Comparison of ENCODE assay signal across 11 cellular contexts in the genomic region with DNA sequence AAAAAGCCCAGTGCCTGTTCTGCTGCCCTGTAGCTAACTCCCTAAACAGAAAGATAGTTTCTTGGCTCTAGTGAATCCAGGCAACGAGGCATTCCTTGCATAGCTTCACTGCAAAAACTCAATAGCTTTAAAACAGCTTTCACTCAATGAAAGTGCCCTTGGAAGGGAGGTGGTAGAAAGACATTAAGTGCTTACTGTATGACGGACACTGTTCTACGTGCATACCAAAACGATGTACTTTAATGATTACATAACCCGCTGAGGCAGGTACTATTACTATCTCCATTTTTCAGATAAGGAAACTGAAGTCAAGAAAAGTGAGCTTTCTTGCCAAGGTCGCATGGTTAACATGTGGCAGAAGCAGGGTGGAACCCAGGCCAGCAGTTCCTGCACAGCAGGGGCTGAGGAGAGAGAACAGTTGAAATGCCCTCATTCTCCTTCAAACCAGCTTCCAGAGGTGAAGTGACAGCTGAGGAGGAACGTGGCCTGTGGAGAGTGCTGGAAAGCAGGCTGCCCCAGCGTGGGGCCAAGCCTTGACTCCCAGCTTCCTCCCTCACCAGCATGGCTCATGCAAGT.
A peak's percentile ranks its signal among the peaks of the same experiment; 100 is the strongest.
DNase-seq lines count a peak whose midpoint lies in the region; ATAC-seq and TF ChIP-seq lines count a peak whose summit lies in the region.
"Had no signal": no experiment of that assay in that cellular context is flagged by ENCODE, and none has a peak within 500 bp of the region (broad histone marks: within the 10 kb centered on the region; RNA-seq: fewer than 3 reads in every experiment).

No MANE protein-coding gene starts in this region.

- H3K27me3 ChIP-seq in MG63 (no peaks in the 10 kb centered on the region), layer of hippocampus (ENCODE audit: control insufficient read depth, insufficient read depth, low read length) (no peaks in the 10 kb centered on the region), subcutaneous abdominal adipose tissue (ENCODE audit: control insufficient read depth in 5 of 5, insufficient read depth in 4 of 5, low read length in 5 of 5) (no peaks in the 10 kb centered on the region)

- H3K27ac ChIP-seq in layer of hippocampus (ENCODE audit: low read depth, low read length) (peak overlapping the region; percentile 65), subcutaneous abdominal adipose tissue (ENCODE audit: low read depth, low read length) (peak overlapping the region; percentile 84)

- H3K36me3 ChIP-seq in MG63 (no peaks in the 10 kb centered on the region), subcutaneous abdominal adipose tissue (ENCODE audit: control insufficient read depth in 5 of 5, insufficient read depth in 5 of 5, low read length in 5 of 5) (peaks cover 0 to 3% (median 0%) of the 10 kb centered on the region in 5 donors)

- DNase-seq in MG63 (peak; percentile 14), choroid plexus epithelial cell (ENCODE audit: low read depth) (peak; percentile 65), T-helper 2 cell (no peak), NK-92 (lab: John Stamatoyannopoulos, UW; ENCODE audit: unreplicated experiment) (no peak)
- DNase-seq: DND-41; NK-92 treated with Interleukin-12 subunit alpha and Interleukin-12 subunit beta, amount 100 ng/mL, for 24 hours; stimulated activated CD4-positive, alpha-beta T cell treated with anti-CD3 and anti-CD28 coated beads, Interleukin-2, amount 100 ng/mL, for 24 hours had no signal

- TF ChIP-seq CTCF in choroid plexus epithelial cell (conservative IDR thresholded peaks at IDR 0.05; ENCODE audit: low read depth, low read length) = no peak

- no peaks in the 10 kb centered on the region for H3K9me3 ChIP-seq in MG63
- H3K9me3 ChIP-seq in subcutaneous abdominal adipose tissue (ENCODE audit: control insufficient read depth in 5 of 5, low read length in 5 of 5) = no peaks in the 10 kb centered on the region

- ATAC-seq in HG03159 (IDR thresholded peaks at IDR 0.05; ENCODE audit: unreplicated experiment) (no peak), HG02759 (IDR thresholded peaks at IDR 0.05; ENCODE audit: unreplicated experiment) (no peak)

- H3K9ac ChIP-seq in subcutaneous abdominal adipose tissue (ENCODE audit: low read length in 5 of 5) = peak overlapping the region in 1 of 5 donors; percentile 43

- no peak overlapping the region for H3K4me3 ChIP-seq in MG63
- H3K4me3 ChIP-seq in choroid plexus epithelial cell (ENCODE audit: low read depth, low read length) = no peak overlapping the region
- peak overlapping the region in 1 of 5 donors; percentile 31 for H3K4me3 ChIP-seq in subcutaneous abdominal adipose tissue (ENCODE audit: low read depth in 1 of 5, low read length in 5 of 5)

- peaks cover 10 to 51% (median 47%) of the 10 kb centered on the region in 5 donors for H3K4me1 ChIP-seq in subcutaneous abdominal adipose tissue (ENCODE audit: control insufficient read depth in 5 of 5, insufficient read depth in 5 of 5, low read length in 5 of 5)

Comparison
In these comparisons a context has a peak if more than half of its experiments do, and no peak if none do; other contexts are left out.
1. DNase-seq: peak in MG63 (single experiment) and choroid plexus epithelial cell (single experiment); none in T-helper 2 cell (0 of 5) and NK-92 (single experiment).